13 cellular contexts compared by ENCODE assay signal in the genomic region with DNA sequence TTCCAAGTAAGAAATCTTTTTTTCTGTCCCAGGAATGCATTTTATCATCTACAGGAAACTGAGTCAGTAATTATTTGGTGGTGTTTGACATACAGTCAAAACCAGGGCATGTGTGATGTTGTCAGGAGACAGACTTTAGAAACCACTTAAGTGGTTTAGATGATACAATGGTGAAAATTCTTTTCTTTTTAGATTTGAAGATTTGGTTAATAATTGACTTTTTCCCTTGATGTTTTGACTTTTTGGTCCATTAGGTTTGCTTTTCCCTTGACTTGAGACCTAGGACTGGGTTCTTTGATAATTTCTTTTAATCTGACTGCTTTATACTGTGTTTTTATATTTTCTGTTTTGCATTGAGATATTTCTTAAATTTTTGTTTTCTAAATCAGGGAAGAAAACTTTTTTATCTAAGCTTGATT.
"Had no signal": no experiment of that assay in that cellular context is flagged by ENCODE, and none has a peak within 500 bp of the region (broad histone marks: within the 10 kb centered on the region; RNA-seq: fewer than 3 reads in every experiment).

No MANE protein-coding gene starts in this region.

- DNase-seq: activated B cell treated with CpG ODN at 0.5 μM for 24 hours; activated CD4-positive, alpha-beta T cell treated with anti-CD3 and anti-CD28 coated beads, Interleukin-2, amount 10 ng/mL, durations not matched to agents 24 days and 14 days; activated naive CD4-positive, alpha-beta T cell treated with anti-CD3 and anti-CD28 coated beads, Interleukin-2, amount 50 U/mL, for 16 hours; effector CD4-positive, alpha-beta T cell; left ventricle myocardium inferior; occipital lobe; spleen; stimulated activated CD4-positive, alpha-beta T cell treated with anti-CD3 and anti-CD28 coated beads, Interleukin-1b, Interleukin-23, amount 100 ng/mL, for 48 hours; upper lobe of left lung had no signal

- ATAC-seq: activated T-helper 17 cell treated with anti-CD3 and anti-CD28 coated beads, Interleukin-2, amount 50 U/mL, for 72 hours; natural killer cell treated with Interleukin-12 subunit alpha and Interleukin-12 subunit beta and Interleukin-15 and Interleukin-18, amount 100 ng/mL, for 72 hours; sciatic nerve; stimulated activated memory B cell treated with anti-CD40 and anti-IgM and Interleukin-4, amounts not matched to agents 10 μg/mL and 1 μg/mL and 100 μg/mL, for 72 hours had no signal
